Comparison of ENCODE assay signal across 8 cellular contexts in genomic region chr14:55089547-55090153, GRCh38. TPM values are rescaled to one million over a fixed set of nuclear protein-coding genes. Genes with fewer than 3 reads are reported as not detected.
DNase-seq lines count a peak whose midpoint lies in the region; ATAC-seq and TF ChIP-seq lines count a peak whose summit lies in the region.
"Not testable (repeated sequence)": the region's sequence is repeated elsewhere in the genome, so short reads cannot be mapped to it uniquely, and the experiment has no call there.

No MANE protein-coding gene starts in this region.

- H4K20me1 ChIP-seq in Loucy (ENCODE audit: insufficient read depth, low read length, poor library complexity, severe bottlenecking) = not testable (repeated sequence)

- TF ChIP-seq POLR2A in Peyer's patch (IDR thresholded peaks at IDR 0.05) = not testable (repeated sequence)

- H3K9me2 ChIP-seq in Loucy (replicated peaks; ENCODE audit: low read depth, low read length) = not testable (repeated sequence)

- DNase-seq in DMS153 treated with DMSO at 0.1 percent for 48 hours (lab: John Stamatoyannopoulos, UW; ENCODE audit: unreplicated experiment) (peak; percentile 46), Peyer's patch (peak; percentile 80 to 95 (median 83)), activated T-cell treated with anti-CD3 and anti-CD28 coated beads for 48 hours (ENCODE audit: low read depth) (peak; percentile 60), myocyte (ENCODE audit: low read depth) (peak; percentile 84)
- DNase-seq in stimulated activated CD8-positive, alpha-beta memory T cell treated with anti-CD3 and anti-CD28 coated beads, Interleukin-4, amount 100 ng/mL, for 48 hours = peak; percentile 83

- H2AFZ ChIP-seq in Loucy (ENCODE audit: low read length) = not testable (repeated sequence)

- ATAC-seq in GM21786 (IDR thresholded peaks at IDR 0.05; ENCODE audit: unreplicated experiment) (peak; percentile 83), esophagus mucosa (peak; percentile 92)

- H3K9me3 ChIP-seq in Loucy (ENCODE audit: insufficient read depth, low read depth, low read length); Peyer's patch: not testable (repeated sequence)

- H3K27ac ChIP-seq in Peyer's patch = peak overlapping the region in 1 of 4 donors; percentile 35

- not testable (repeated sequence) for H3K4me3 ChIP-seq in Loucy (ENCODE audit: low read length, poor library complexity, severe bottlenecking); Peyer's patch

- not testable (repeated sequence) for H3K4me1 ChIP-seq in Loucy (ENCODE audit: insufficient read depth, low read length, poor library complexity, severe bottlenecking); Peyer's patch

- not testable (repeated sequence) for H3K79me2 ChIP-seq in Loucy (ENCODE audit: insufficient read depth, low read length)

- H3K4me2 ChIP-seq in Loucy (ENCODE audit: low read depth, low read length, poor library complexity, severe bottlenecking) = not testable (repeated sequence)

- not testable (repeated sequence) for H3F3A ChIP-seq in Loucy (ENCODE audit: low read depth)

- not testable (repeated sequence) for H3K9ac ChIP-seq in Loucy (ENCODE audit: low read depth, low read length, poor library complexity, severe bottlenecking)

- not testable (repeated sequence) for H3K36me3 ChIP-seq in Loucy (ENCODE audit: insufficient read depth, low read length); Peyer's patch

- TF ChIP-seq CTCF in Loucy (conservative IDR thresholded peaks at IDR 0.05; ENCODE audit: low read length) (peak; percentile 82), Peyer's patch (IDR thresholded peaks at IDR 0.05) (peak; percentile 76 to 98 (median 91))

- H3K27me3 ChIP-seq in Loucy (ENCODE audit: insufficient read depth, low read length, poor library complexity, severe bottlenecking); Peyer's patch: not testable (repeated sequence)

RNA-seq across cellular contexts. Expression of gene MAPK1IP1L, which starts 38.2 kb away (rescaled TPM):
- total RNA-seq in Peyer's patch (10 to 100 TPM; 27.2 to 56.6 (median 35.2) TPM), esophagus mucosa (58.4 TPM), myocyte (158 and 216 TPM in 2 replicates)
- polyA plus RNA-seq in myocyte (2012) = 65.4 TPM

RNA-seq across cellular contexts. Expression of gene LGALS3, which starts 39.4 kb away (rescaled TPM):
- total RNA-seq in Peyer's patch (1,000 to 10,000 TPM in 3 of 4 donors, 100 to 1,000 TPM in 1; 242 to 1,284 (median 1,203) TPM), esophagus mucosa (211 TPM), myocyte (223 and 256 TPM in 2 replicates)
- 141 TPM for polyA plus RNA-seq in myocyte (2012)
